In the genomic region with DNA sequence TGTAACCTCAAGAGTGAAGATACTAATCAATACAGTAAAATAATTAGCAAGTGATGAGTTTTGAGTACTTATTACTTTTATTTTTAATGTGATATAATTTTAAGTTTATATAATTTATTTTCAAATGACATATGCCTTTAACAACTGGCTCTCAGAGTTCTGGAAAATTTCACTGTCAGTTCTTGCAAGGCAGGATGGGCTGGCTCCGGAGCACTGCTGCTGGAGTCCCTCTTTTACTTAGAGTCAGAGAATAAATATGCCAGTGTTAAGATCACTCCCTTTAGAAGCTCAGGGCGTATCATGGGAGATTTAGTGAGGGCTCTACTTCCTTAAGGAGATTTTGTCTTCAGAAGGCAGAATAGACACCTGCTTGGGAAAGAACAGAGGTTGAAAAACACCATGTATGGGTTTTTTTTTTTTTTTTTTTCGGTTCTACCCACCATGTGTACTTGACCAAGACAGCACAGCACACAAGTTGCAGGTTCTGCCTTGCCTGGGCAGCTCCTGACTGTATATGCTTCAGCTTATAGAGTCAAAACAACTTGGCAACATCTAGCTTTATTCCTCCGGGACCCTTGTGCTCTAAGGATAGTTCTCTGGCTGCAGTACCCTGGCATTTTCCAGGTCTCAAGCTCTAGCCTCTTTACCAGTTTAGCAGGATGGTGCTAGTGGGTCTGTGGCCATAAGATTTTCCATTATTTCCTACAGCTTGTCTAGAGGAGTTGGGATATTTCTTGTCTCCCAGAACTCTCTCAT, we compare ENCODE assay signal across 12 cellular contexts. TPM values are rescaled to one million over a fixed set of nuclear protein-coding genes. Genes with fewer than 3 reads are reported as not detected.
DNase-seq lines count a peak whose midpoint lies in the region; ATAC-seq and TF ChIP-seq lines count a peak whose summit lies in the region.
"Had no signal": no experiment of that assay in that cellular context is flagged by ENCODE, and none has a peak within 500 bp of the region (broad histone marks: within the 10 kb centered on the region; RNA-seq: fewer than 3 reads in every experiment).

No MANE protein-coding gene starts in this region.

- ATAC-seq in GM18868 (IDR thresholded peaks at IDR 0.05; ENCODE audit: unreplicated experiment) (peak; percentile 65), HG02798 (IDR thresholded peaks at IDR 0.05; ENCODE audit: poor library complexity, unreplicated experiment) (peak; percentile 54), GM19463 (IDR thresholded peaks at IDR 0.05; ENCODE audit: unreplicated experiment) (no peak)
- ATAC-seq in stimulated activated memory B cell treated with anti-CD40 and anti-IgM and Interleukin-4, amounts not matched to agents 10 μg/mL and 1 μg/mL and 100 μg/mL, for 72 hours, result peak; percentile 86
- no peak for ATAC-seq in activated CD4-positive, CD25-positive, alpha-beta regulatory T cell treated with anti-CD3 and anti-CD28 coated beads, Interleukin-2, amount 50 U/mL, for 24 hours

- H3K27ac Mint-ChIP-seq in chondrocyte (ENCODE audit: unreplicated experiment), result peak overlapping the region; percentile 85
- peak overlapping the region; percentile 75 for H3K27ac Mint-ChIP-seq in stimulated activated memory B cell treated with anti-CD40 and anti-IgM and Interleukin-4, amounts not matched to agents 10 μg/mL and 1 μg/mL and 100 μg/mL, for 72 hours
- H3K27ac Mint-ChIP-seq: CD4-positive, alpha-beta T cell had no signal

- peaks cover 3% of the 10 kb centered on the region for H3K9me3 Mint-ChIP-seq in chondrocyte (ENCODE audit: low read depth)
- H3K9me3 Mint-ChIP-seq in stimulated activated memory B cell treated with anti-CD40 and anti-IgM and Interleukin-4, amounts not matched to agents 10 μg/mL and 1 μg/mL and 100 μg/mL, for 72 hours, result peaks cover 3% of the 10 kb centered on the region
- H3K9me3 Mint-ChIP-seq: CD4-positive, alpha-beta T cell had no signal

- H3K4me3 Mint-ChIP-seq in chondrocyte (ENCODE audit: unreplicated experiment), result no peak overlapping the region
- peak overlapping the region; percentile 24 for H3K4me3 Mint-ChIP-seq in stimulated activated memory B cell treated with anti-CD40 and anti-IgM and Interleukin-4, amounts not matched to agents 10 μg/mL and 1 μg/mL and 100 μg/mL, for 72 hours
- H3K4me3 Mint-ChIP-seq: brain; CD4-positive, alpha-beta T cell had no signal

- DNase-seq in chondrocyte (ENCODE audit: low spot score) (no peak), GM19240 (ENCODE audit: insufficient read length, low spot score) (no peak), COLO668 (lab: John Stamatoyannopoulos, UW; ENCODE audit: unreplicated experiment) (no peak)
- DNase-seq: activated CD4-positive, CD25-positive, alpha-beta regulatory T cell; CD4-positive, alpha-beta T cell had no signal

- peaks cover 43% of the 10 kb centered on the region for H3K4me1 Mint-ChIP-seq in chondrocyte (ENCODE audit: low read depth)
- H3K4me1 Mint-ChIP-seq in stimulated activated memory B cell treated with anti-CD40 and anti-IgM and Interleukin-4, amounts not matched to agents 10 μg/mL and 1 μg/mL and 100 μg/mL, for 72 hours, result peaks cover 40% of the 10 kb centered on the region

- no peaks in the 10 kb centered on the region for H3K36me3 Mint-ChIP-seq in chondrocyte (ENCODE audit: low read depth)
- H3K36me3 Mint-ChIP-seq in stimulated activated memory B cell treated with anti-CD40 and anti-IgM and Interleukin-4, amounts not matched to agents 10 μg/mL and 1 μg/mL and 100 μg/mL, for 72 hours, result no peaks in the 10 kb centered on the region
- H3K36me3 Mint-ChIP-seq: brain had no signal

- peaks cover 2% of the 10 kb centered on the region for H3K27me3 Mint-ChIP-seq in chondrocyte (ENCODE audit: low read depth)
- no peaks in the 10 kb centered on the region for H3K27me3 Mint-ChIP-seq in stimulated activated memory B cell treated with anti-CD40 and anti-IgM and Interleukin-4, amounts not matched to agents 10 μg/mL and 1 μg/mL and 100 μg/mL, for 72 hours

- TF ChIP-seq CTCF in chondrocyte (IDR thresholded peaks at IDR 0.05), result no peak

RNA-seq across cellular contexts. Expression of gene FMOD, which starts 29.7 kb away (rescaled TPM):
- 0.47 to 0.92 TPM (median 0.85 TPM) in 3 replicates for total RNA-seq in chondrocyte
- total RNA-seq: CD4-positive, alpha-beta T cell; mononuclear cell had no signal

Comparison
In these comparisons a context has a peak if more than half of its experiments do, and no peak if none do; other contexts are left out.
1. ATAC-seq: peak in GM18868 (single experiment), HG02798 (single experiment) and stimulated activated memory B cell treated with anti-CD40 and anti-IgM and Interleukin-4, amounts not matched to agents 10 μg/mL and 1 μg/mL and 100 μg/mL, for 72 hours (single experiment); none in activated CD4-positive, CD25-positive, alpha-beta regulatory T cell treated with anti-CD3 and anti-CD28 coated beads, Interleukin-2, amount 50 U/mL, for 24 hours (0 of 2) and GM19463 (single experiment).